28 cellular contexts compared by ENCODE assay signal in genomic region chr17:3947318-3947810, GRCh38. TPM values are rescaled to one million over a fixed set of nuclear protein-coding genes. Genes with fewer than 3 reads are reported as not detected.
"Had no signal": no experiment of that assay in that cellular context is flagged by ENCODE, and none has a peak within 500 bp of the region (broad histone marks: within the 10 kb centered on the region; RNA-seq: fewer than 3 reads in every experiment).

No MANE protein-coding gene starts in this region.

- H3K9me3 Mint-ChIP-seq: immature natural killer cell; naive thymus-derived CD4-positive, alpha-beta T cell; natural killer cell treated with Interleukin-12 subunit alpha and Interleukin-12 subunit beta and Interleukin-15 and Interleukin-18, amount 100 ng/mL, for 72 hours; stimulated activated effector memory CD8-positive, alpha-beta T cell treated with anti-CD3 and anti-CD28 coated beads, Interleukin-12 subunit alpha, Interleukin-12 subunit beta, amount 100 ng/mL, for 72 hours; stimulated activated naive CD8-positive, alpha-beta T cell treated with anti-CD3 and anti-CD28 coated beads, Interleukin-15, Interleukin-2, amounts not matched to agents 100 ng/mL and 50 ng/mL, for 24 hours; type B pancreatic cell had no signal

- DNase-seq: head of caudate nucleus; hypothalamus; immature natural killer cell; left ventricle myocardium inferior; midbrain; mucosa of descending colon; naive thymus-derived CD4-positive, alpha-beta T cell; nucleus accumbens; pancreas; posterior cingulate gyrus; stimulated activated CD4-positive, alpha-beta T cell treated with anti-CD3 and anti-CD28 coated beads, Interleukin-4, amount 100 ng/mL, for 24 hours; stimulated activated naive CD4-positive, alpha-beta T cell; tibial artery had no signal

- H3K36me3 Mint-ChIP-seq: natural killer cell treated with Interleukin-12 subunit alpha and Interleukin-12 subunit beta and Interleukin-15 and Interleukin-18, amount 100 ng/mL, for 72 hours; type B pancreatic cell had no signal

- H3K27me3 Mint-ChIP-seq: naive thymus-derived CD4-positive, alpha-beta T cell; natural killer cell treated with Interleukin-12 subunit alpha and Interleukin-12 subunit beta and Interleukin-15 and Interleukin-18, amount 100 ng/mL, for 72 hours; stimulated activated naive CD8-positive, alpha-beta T cell treated with anti-CD3 and anti-CD28 coated beads, Interleukin-15, Interleukin-2, amounts not matched to agents 100 ng/mL and 50 ng/mL, for 24 hours had no signal

- H3K36me3 ChIP-seq: left ventricle myocardium inferior, prostate gland, suprapubic skin, vagina had no signal

- H3K4me1 ChIP-seq: pancreas, prostate gland had no signal

- H3K27ac Mint-ChIP-seq: natural killer cell treated with Interleukin-12 subunit alpha and Interleukin-12 subunit beta and Interleukin-15 and Interleukin-18, amount 100 ng/mL, for 72 hours; stimulated activated effector memory CD8-positive, alpha-beta T cell treated with anti-CD3 and anti-CD28 coated beads, Interleukin-12 subunit alpha, Interleukin-12 subunit beta, amount 100 ng/mL, for 72 hours; stimulated activated naive CD8-positive, alpha-beta T cell treated with anti-CD3 and anti-CD28 coated beads, Interleukin-15, Interleukin-2, amounts not matched to agents 100 ng/mL and 50 ng/mL, for 24 hours; type B pancreatic cell had no signal

- H3K4me3 Mint-ChIP-seq: immature natural killer cell; naive thymus-derived CD4-positive, alpha-beta T cell; natural killer cell treated with Interleukin-12 subunit alpha and Interleukin-12 subunit beta and Interleukin-15 and Interleukin-18, amount 100 ng/mL, for 72 hours; stimulated activated effector memory CD8-positive, alpha-beta T cell treated with anti-CD3 and anti-CD28 coated beads, Interleukin-12 subunit alpha, Interleukin-12 subunit beta, amount 100 ng/mL, for 72 hours; stimulated activated naive CD8-positive, alpha-beta T cell treated with anti-CD3 and anti-CD28 coated beads, Interleukin-15, Interleukin-2, amounts not matched to agents 100 ng/mL and 50 ng/mL, for 24 hours; type B pancreatic cell had no signal

- ATAC-seq: mucosa of descending colon; naive thymus-derived CD4-positive, alpha-beta T cell; natural killer cell treated with Interleukin-12 subunit alpha and Interleukin-12 subunit beta and Interleukin-15 and Interleukin-18, amount 100 ng/mL, for 72 hours; pancreas; sciatic nerve; stimulated activated effector memory CD8-positive, alpha-beta T cell treated with anti-CD3 and anti-CD28 coated beads, Interleukin-12 subunit alpha, Interleukin-12 subunit beta, amount 100 ng/mL, for 72 hours had no signal

- H3K9me3 ChIP-seq: left ventricle myocardium inferior, mucosa of descending colon, pancreas, prostate gland, suprapubic skin, thoracic aorta, tibial artery, vagina had no signal

- H3K27ac ChIP-seq: left ventricle myocardium inferior, pancreas, prostate gland, skin epidermis, suprapubic skin, thoracic aorta, tibial artery, vagina had no signal

- H3K27me3 ChIP-seq: pancreas, suprapubic skin, tibial artery, vagina had no signal

- FAIRE-seq: islet of Langerhans, pancreas had no signal

- H3K4me3 ChIP-seq: left ventricle myocardium inferior, lung, mucosa of descending colon, pancreas, prostate gland, skin epidermis, suprapubic skin, thoracic aorta, tibial artery, vagina had no signal

RNA-seq across cellular contexts. Expression of gene ATP2A3, which starts 16.9 kb away (rescaled TPM):
- polyA plus RNA-seq: neural cell had no signal

RNA-seq across cellular contexts. Expression of gene P2RX1, which starts 31.1 kb away (rescaled TPM):
- total RNA-seq: kidney epithelial cell, osteoblast had no signal
- polyA plus RNA-seq: naive thymus-derived CD4-positive, alpha-beta T cell; neural cell had no signal
